Comparison of ENCODE assay signal across 12 cellular contexts in the genomic region with DNA sequence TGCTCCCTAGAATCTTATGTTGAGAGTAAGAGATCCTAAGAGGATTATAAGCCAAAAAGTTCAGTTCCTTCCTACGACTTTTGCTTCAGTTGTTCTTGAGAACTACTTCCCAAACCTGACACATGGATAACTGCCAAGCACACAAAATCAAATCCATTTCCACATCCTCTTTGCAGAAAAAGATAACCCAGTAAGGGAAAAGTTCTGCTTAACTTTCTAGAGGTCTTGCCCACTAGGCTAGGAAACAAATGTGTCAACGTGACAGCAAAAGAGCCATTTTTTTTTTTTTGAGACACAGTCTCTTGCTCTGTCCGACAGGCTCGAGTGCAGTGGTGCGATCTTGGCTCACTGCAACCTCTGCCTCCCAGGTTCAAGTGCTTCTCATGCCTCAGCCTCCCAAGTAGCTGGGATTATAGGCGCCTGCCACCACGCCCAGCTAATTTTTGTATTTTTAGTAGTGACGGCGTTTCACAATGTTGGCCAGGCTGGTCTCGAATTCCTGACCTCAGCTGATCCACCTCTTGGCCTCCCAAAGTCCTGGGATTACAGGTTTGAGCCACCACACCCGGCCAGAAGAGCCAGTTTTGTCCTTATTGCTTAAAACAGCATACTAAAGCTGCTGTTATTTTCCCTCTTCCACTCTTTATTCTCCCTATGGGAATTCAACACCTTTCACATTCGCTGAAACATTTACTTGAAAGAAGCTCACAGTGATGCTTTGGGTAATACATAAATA. TPM values are rescaled to one million over a fixed set of nuclear protein-coding genes. Genes with fewer than 3 reads are reported as not detected.
DNase-seq lines count a peak whose midpoint lies in the region; ATAC-seq and TF ChIP-seq lines count a peak whose summit lies in the region.
"Had no signal": no experiment of that assay in that cellular context is flagged by ENCODE, and none has a peak within 500 bp of the region (broad histone marks: within the 10 kb centered on the region; RNA-seq: fewer than 3 reads in every experiment).

No MANE protein-coding gene starts in this region.

- no peaks in the 10 kb centered on the region for H3K9me3 ChIP-seq in lower lobe of right lung
- no peaks in the 10 kb centered on the region for H3K9me3 ChIP-seq in upper lobe of left lung
- H3K9me3 ChIP-seq: prostate gland had no signal

- peak overlapping the region; percentile 37 for H3K4me3 Mint-ChIP-seq in activated naive CD4-positive, alpha-beta T cell treated with anti-CD3 and anti-CD28 coated beads, Interleukin-2, amount 50 U/mL, for 24 hours
- H3K4me3 Mint-ChIP-seq in activated naive CD4-positive, alpha-beta T cell treated with anti-CD3 and anti-CD28 coated beads, Interleukin-2, amount 10 ng/mL, durations not matched to agents 7 days and 5 days = no peak overlapping the region
- peak overlapping the region; percentile 57 to 58 for H3K4me3 Mint-ChIP-seq in effector memory CD8-positive, alpha-beta T cell

- 38 to 39% methylated on average over 12 of the region's 12 CpGs for WGBS in upper lobe of left lung, 2 donors

- H3K4me1 ChIP-seq in lower lobe of right lung = peaks cover 87% of the 10 kb centered on the region
- peaks cover 56 to 75% (median 68%) of the 10 kb centered on the region in 4 donors for H3K4me1 ChIP-seq in upper lobe of left lung

- CTCF ChIA-PET in activated naive CD4-positive, alpha-beta T cell treated with anti-CD3 and anti-CD28 coated beads, Interleukin-2, amount 10 ng/mL, durations not matched to agents 7 days and 5 days (lab: Charles Lee) = interaction anchor here (1.0 to 1.3 kb wide), 2 partner anchors 16 to 91 kb away, joined by 3 to 4 read pairs; no protein-coding TSS in a partner anchor

- no peak for TF ChIP-seq EP300 in upper lobe of left lung (IDR thresholded peaks at IDR 0.05)

- H3K27me3 Mint-ChIP-seq in activated naive CD4-positive, alpha-beta T cell treated with anti-CD3 and anti-CD28 coated beads, Interleukin-2, amount 50 U/mL, for 24 hours = no peaks in the 10 kb centered on the region
- no peaks in the 10 kb centered on the region for H3K27me3 Mint-ChIP-seq in activated naive CD4-positive, alpha-beta T cell treated with anti-CD3 and anti-CD28 coated beads, Interleukin-2, amount 10 ng/mL, durations not matched to agents 7 days and 5 days
- no peaks in the 10 kb centered on the region for H3K27me3 Mint-ChIP-seq in effector memory CD8-positive, alpha-beta T cell

- peak overlapping the region; percentile 42 for H3K27ac ChIP-seq in lower lobe of right lung
- H3K27ac ChIP-seq in upper lobe of left lung = peak overlapping the region; percentile 6 to 57 (median 20)

- peak overlapping the region; percentile 46 for H3K27ac Mint-ChIP-seq in activated naive CD4-positive, alpha-beta T cell treated with anti-CD3 and anti-CD28 coated beads, Interleukin-2, amount 50 U/mL, for 24 hours
- H3K27ac Mint-ChIP-seq in activated naive CD4-positive, alpha-beta T cell treated with anti-CD3 and anti-CD28 coated beads, Interleukin-2, amount 10 ng/mL, durations not matched to agents 7 days and 5 days = no peak overlapping the region
- H3K27ac Mint-ChIP-seq in effector memory CD8-positive, alpha-beta T cell = peak overlapping the region; percentile 72 to 90

- peak overlapping the region; percentile 10 for H3K4me3 ChIP-seq in lower lobe of right lung
- H3K4me3 ChIP-seq in upper lobe of left lung = no peak overlapping the region
- H3K4me3 ChIP-seq: prostate gland had no signal

- no peak for TF ChIP-seq POLR2A in upper lobe of left lung (IDR thresholded peaks at IDR 0.05)

- intact Hi-C loops in lower lobe of right lung (cut with DNase I) = no loop called here

- ATAC-seq in effector memory CD8-positive, alpha-beta T cell (replicated peaks) = no peak
- peak; percentile 47 to 49 for ATAC-seq in lower lobe of right lung
- ATAC-seq in upper lobe of left lung (ENCODE audit: low FRiP score in 2 of 2) = peak in 1 of 2 donors; percentile 51
- no peak for ATAC-seq in GM18519 (IDR thresholded peaks at IDR 0.05; ENCODE audit: low FRiP score, unreplicated experiment)
- ATAC-seq in GM18520 (IDR thresholded peaks at IDR 0.05; ENCODE audit: unreplicated experiment) = no peak

- H3K36me3 Mint-ChIP-seq in activated naive CD4-positive, alpha-beta T cell treated with anti-CD3 and anti-CD28 coated beads, Interleukin-2, amount 50 U/mL, for 24 hours = peaks cover 17% of the 10 kb centered on the region
- H3K36me3 Mint-ChIP-seq in activated naive CD4-positive, alpha-beta T cell treated with anti-CD3 and anti-CD28 coated beads, Interleukin-2, amount 10 ng/mL, durations not matched to agents 7 days and 5 days = peaks cover 32% of the 10 kb centered on the region
- peaks cover 32% of the 10 kb centered on the region for H3K36me3 Mint-ChIP-seq in effector memory CD8-positive, alpha-beta T cell (ENCODE audit: insufficient read depth)

- H3K36me3 ChIP-seq in lower lobe of right lung = peaks cover 26% of the 10 kb centered on the region
- peaks cover 0 to 25% (median 5%) of the 10 kb centered on the region in 4 donors for H3K36me3 ChIP-seq in upper lobe of left lung
- H3K36me3 ChIP-seq: prostate gland had no signal

- no peaks in the 10 kb centered on the region for H3K9me3 Mint-ChIP-seq in activated naive CD4-positive, alpha-beta T cell treated with anti-CD3 and anti-CD28 coated beads, Interleukin-2, amount 50 U/mL, for 24 hours
- no peaks in the 10 kb centered on the region for H3K9me3 Mint-ChIP-seq in activated naive CD4-positive, alpha-beta T cell treated with anti-CD3 and anti-CD28 coated beads, Interleukin-2, amount 10 ng/mL, durations not matched to agents 7 days and 5 days
- H3K9me3 Mint-ChIP-seq in effector memory CD8-positive, alpha-beta T cell = no peaks in the 10 kb centered on the region

- TF ChIP-seq CTCF in lower lobe of right lung (IDR thresholded peaks at IDR 0.05) (no peak), upper lobe of left lung (IDR thresholded peaks at IDR 0.05) (no peak)

- no peak for DNase-seq in activated naive CD4-positive, alpha-beta T cell treated with anti-CD3 and anti-CD28 coated beads, Interleukin-2, amount 10 ng/mL, durations not matched to agents 7 days and 5 days
- DNase-seq in effector memory CD8-positive, alpha-beta T cell = no peak
- DNase-seq in lower lobe of right lung = no peak
- DNase-seq in upper lobe of left lung = no peak
- no peak for DNase-seq in iPS-NIHi7 (ENCODE audit: extremely low spot score)
- DNase-seq: activated T-cell treated with anti-CD3 and anti-CD28 coated beads, Interleukin-2, amount 50 U/mL, for 48 hours; NCI-H1417; T1000 had no signal

- peaks cover 91% of the 10 kb centered on the region for H3K4me1 Mint-ChIP-seq in activated naive CD4-positive, alpha-beta T cell treated with anti-CD3 and anti-CD28 coated beads, Interleukin-2, amount 50 U/mL, for 24 hours
- peaks cover 26% of the 10 kb centered on the region for H3K4me1 Mint-ChIP-seq in activated naive CD4-positive, alpha-beta T cell treated with anti-CD3 and anti-CD28 coated beads, Interleukin-2, amount 10 ng/mL, durations not matched to agents 7 days and 5 days
- peaks cover 43 to 80% of the 10 kb centered on the region in 2 donors for H3K4me1 Mint-ChIP-seq in effector memory CD8-positive, alpha-beta T cell (ENCODE audit: low read depth in 2 of 2)

- no peaks in the 10 kb centered on the region for H3K27me3 ChIP-seq in lower lobe of right lung (ENCODE audit: low read depth)
- H3K27me3 ChIP-seq in upper lobe of left lung = no peaks in the 10 kb centered on the region

RNA-seq across cellular contexts. Expression of a gene that starts 24.2 kb away (rescaled TPM):
- 198 TPM for total RNA-seq in lower lobe of right lung
- total RNA-seq in upper lobe of left lung = 100 to 1,000 TPM; 153 to 215 (median 202) TPM

RNA-seq across cellular contexts. Expression of a gene that starts 54.3 kb away (rescaled TPM):
- total RNA-seq in lower lobe of right lung = 13.5 TPM
- 10 to 100 TPM in 3 of 6 donors, 1 to 10 TPM in 3; 4.3 to 13.6 (median 10.0) TPM for total RNA-seq in upper lobe of left lung

Comparison
In these comparisons a context has a peak if more than half of its experiments do, and no peak if none do; other contexts are left out.
1. ATAC-seq: peak in lower lobe of right lung (2 of 2); none in effector memory CD8-positive, alpha-beta T cell (single experiment), GM18519 (single experiment) and GM18520 (single experiment).